In genomic region chr4:94382891-94383290, GRCh38 we compare ENCODE assay signal across 4 cellular contexts. TPM values are rescaled to one million over a fixed set of nuclear protein-coding genes. Genes with fewer than 3 reads are reported as not detected.
"Had no signal": no experiment of that assay in that cellular context is flagged by ENCODE, and none has a peak within 500 bp of the region (broad histone marks: within the 10 kb centered on the region; RNA-seq: fewer than 3 reads in every experiment).

No MANE protein-coding gene starts in this region.

RNA-seq across cellular contexts. Expression of gene HPGDS, which starts 40.3 kb away (rescaled TPM):
- total RNA-seq: H4, HFFc6, HT1080, IMR-90 had no signal
- polyA plus RNA-seq: IMR-90 had no signal
